ENCODE assay signal across 9 cellular contexts in genomic region chrX:115372026-115372610, GRCh38.
DNase-seq lines count a peak whose midpoint lies in the region; ATAC-seq and TF ChIP-seq lines count a peak whose summit lies in the region.
"Had no signal": no experiment of that assay in that cellular context is flagged by ENCODE, and none has a peak within 500 bp of the region (broad histone marks: within the 10 kb centered on the region; RNA-seq: fewer than 3 reads in every experiment).

No MANE protein-coding gene starts in this region.

- H3K27me3 ChIP-seq in thyroid gland = no peaks in the 10 kb centered on the region

- H3K27ac Mint-ChIP-seq in activated naive CD4-positive, alpha-beta T cell treated with anti-CD3 and anti-CD28 coated beads, Interleukin-2, amount 10 ng/mL, durations not matched to agents 7 days and 5 days = no peak overlapping the region

- no peaks in the 10 kb centered on the region for H3K27me3 Mint-ChIP-seq in activated naive CD4-positive, alpha-beta T cell treated with anti-CD3 and anti-CD28 coated beads, Interleukin-2, amount 10 ng/mL, durations not matched to agents 7 days and 5 days

- no peaks in the 10 kb centered on the region for H3K4me1 Mint-ChIP-seq in activated naive CD4-positive, alpha-beta T cell treated with anti-CD3 and anti-CD28 coated beads, Interleukin-2, amount 10 ng/mL, durations not matched to agents 7 days and 5 days

- no peak overlapping the region for H3K4me3 Mint-ChIP-seq in activated naive CD4-positive, alpha-beta T cell treated with anti-CD3 and anti-CD28 coated beads, Interleukin-2, amount 10 ng/mL, durations not matched to agents 7 days and 5 days

- CTCF ChIA-PET in activated naive CD4-positive, alpha-beta T cell treated with anti-CD3 and anti-CD28 coated beads, Interleukin-2, amount 10 ng/mL, durations not matched to agents 7 days and 5 days (lab: Charles Lee) = no interaction called here

- TF ChIP-seq CTCF in thyroid gland (IDR thresholded peaks at IDR 0.05) = no peak

- WGBS in thyroid gland, 2 donors = 15% methylated on average over 4 of the region's 4 CpGs

- H3K36me3 Mint-ChIP-seq in activated naive CD4-positive, alpha-beta T cell treated with anti-CD3 and anti-CD28 coated beads, Interleukin-2, amount 10 ng/mL, durations not matched to agents 7 days and 5 days = no peaks in the 10 kb centered on the region

- DNase-seq in HT-29 (ENCODE audit: low spot score) (peak; percentile 27), amniotic epithelial cell (ENCODE audit: low read depth) (peak; percentile 72), hepatic stellate cell (ENCODE audit: low spot score) (peak; percentile 29), thyroid gland (no peak), NCI-H510A (lab: John Stamatoyannopoulos, UW) (no peak)
- DNase-seq in activated naive CD4-positive, alpha-beta T cell treated with anti-CD3 and anti-CD28 coated beads, Interleukin-2, amount 10 ng/mL, durations not matched to agents 7 days and 5 days = no peak
- DNase-seq: amygdala, NCI-H1930 had no signal

- H3K4me3 ChIP-seq in thyroid gland (replicated peaks in 1 of 3) = no peak overlapping the region

- ATAC-seq in HG02884 (IDR thresholded peaks at IDR 0.05; ENCODE audit: unreplicated experiment) = no peak

- TF ChIP-seq POLR2A in thyroid gland (IDR thresholded peaks at IDR 0.05) = no peak

- peak overlapping the region in 2 of 3 donors; percentile 24 to 32 for H3K27ac ChIP-seq in thyroid gland

- intact Hi-C loops in thyroid gland (cut with DNase I) = no loop called here

- H3K4me1 ChIP-seq in thyroid gland = peaks cover 0 to 3% of the 10 kb centered on the region in 2 donors

- H3K36me3 ChIP-seq in thyroid gland = no peaks in the 10 kb centered on the region

- H3K9me3 ChIP-seq in thyroid gland = no peaks in the 10 kb centered on the region

- H3K9me3 Mint-ChIP-seq in activated naive CD4-positive, alpha-beta T cell treated with anti-CD3 and anti-CD28 coated beads, Interleukin-2, amount 10 ng/mL, durations not matched to agents 7 days and 5 days = no peaks in the 10 kb centered on the region

Comparison
In these comparisons a context has a peak if more than half of its experiments do, and no peak if none do; other contexts are left out.
1. DNase-seq: peak in HT-29 (single experiment), amniotic epithelial cell (single experiment) and hepatic stellate cell (single experiment); none in thyroid gland (0 of 2), activated naive CD4-positive, alpha-beta T cell treated with anti-CD3 and anti-CD28 coated beads, Interleukin-2, amount 10 ng/mL, durations not matched to agents 7 days and 5 days (single experiment) and NCI-H510A (single experiment).